In genomic region chr12:26068503-26068902, GRCh38 we compare ENCODE assay signal across 36 cellular contexts. TPM values are rescaled to one million over a fixed set of nuclear protein-coding genes. Genes with fewer than 3 reads are reported as not detected.
"Had no signal": no experiment of that assay in that cellular context is flagged by ENCODE, and none has a peak within 500 bp of the region (broad histone marks: within the 10 kb centered on the region; RNA-seq: fewer than 3 reads in every experiment).

No MANE protein-coding gene starts in this region.

- H3K4me3 ChIP-seq: adrenal gland, body of pancreas, breast epithelium, MG63, Peyer's patch, SJSA1 had no signal

- H3K9me3 Mint-ChIP-seq: activated CD4-positive, alpha-beta memory T cell treated with anti-CD3 and anti-CD28 coated beads for 36 hours; activated naive CD4-positive, alpha-beta T cell treated with anti-CD3 and anti-CD28 coated beads for 36 hours; activated naive CD4-positive, alpha-beta T cell treated with anti-CD3 and anti-CD28 coated beads, Interleukin-2, amount 50 U/mL, for 72 hours; activated T-cell treated with anti-CD3 and anti-CD28 coated beads, Interleukin-2, amount 50 U/mL, for 4 hours; activated T-helper 1 cell treated with anti-CD3 and anti-CD28 coated beads, Interleukin-12 subunit alpha, Interleukin-12 subunit beta, Interleukin-2, Interleukin-4 antibody, amounts not matched to agents 30 ng/mL and 10 ng/mL and 1 ng/mL, durations not matched to agents 14 hours and 24 hours and 36 hours; T-helper 1 cell treated with Interleukin-12 subunit alpha and Interleukin-12 subunit beta and Interleukin-4 antibody, amounts not matched to agents 30 μg/mL and 1 μg/mL, for 36 hours; T-helper 2 cell treated with Interferon-gamma antibody and Interleukin-4, amounts not matched to agents 5 μg/mL and 100 μg/mL, for 36 hours had no signal

- ATAC-seq: activated CD4-positive, CD25-positive, alpha-beta regulatory T cell treated with anti-CD3 and anti-CD28 coated beads, Interleukin-2, amount 50 U/mL, for 24 hours; activated naive CD4-positive, alpha-beta T cell treated with anti-CD3 and anti-CD28 coated beads, Interleukin-2, amount 50 U/mL, for 72 hours; activated T-cell treated with anti-CD3 and anti-CD28 coated beads, Interleukin-2, amount 50 U/mL, for 4 hours; body of pancreas had no signal

- H3K9ac ChIP-seq: SK-N-SH had no signal

- DNase-seq: activated CD4-positive, alpha-beta memory T cell treated with anti-CD3 and anti-CD28 coated beads for 36 hours; activated CD4-positive, alpha-beta T cell treated with anti-CD3 and anti-CD28 coated beads for 4 hours; activated CD4-positive, alpha-beta T cell treated with anti-CD3 and anti-CD28 coated beads, Interleukin-2, amount 50 U/mL, for 1 hour; activated CD8-positive, alpha-beta memory T cell treated with anti-CD3 and anti-CD28 coated beads, Interleukin-2, amount 50 U/mL, for 4 hours; activated gamma-delta T cell treated with Interleukin-2 at 50 U/mL for 16 hours; activated naive CD4-positive, alpha-beta T cell treated with anti-CD3 and anti-CD28 coated beads for 36 hours; activated T-cell treated with anti-CD3 and anti-CD28 coated beads for 4 hours; activated T-cell treated with anti-CD3 and anti-CD28 coated beads, Interleukin-2, amount 50 U/mL, for 4 hours; adrenal gland; body of pancreas; caudate nucleus; cerebellar nuclear complex; Kasumi-1; MG63; NCI-H1048; NCI-H1105 treated with DMSO at 0.1 percent for 48 hours; NCI-H1436; NCI-H1694; NCI-H1930; NCI-H2081 treated with DMSO at 0.1 percent for 48 hours; NCI-H2171; NCI-H524; NCI-H69; Peyer's patch; RPMI8226; SHP77 treated with DMSO at 0.1 percent for 48 hours; SK-N-SH had no signal

- H3K36me3 Mint-ChIP-seq: activated CD4-positive, alpha-beta memory T cell treated with anti-CD3 and anti-CD28 coated beads for 36 hours; activated naive CD4-positive, alpha-beta T cell treated with anti-CD3 and anti-CD28 coated beads, Interleukin-2, amount 50 U/mL, for 72 hours had no signal

- H3K4me3 Mint-ChIP-seq: activated CD4-positive, alpha-beta memory T cell treated with anti-CD3 and anti-CD28 coated beads for 36 hours; activated naive CD4-positive, alpha-beta T cell treated with anti-CD3 and anti-CD28 coated beads for 36 hours; activated T-cell treated with anti-CD3 and anti-CD28 coated beads, Interleukin-2, amount 50 U/mL, for 4 hours; activated T-helper 1 cell treated with anti-CD3 and anti-CD28 coated beads, Interleukin-12 subunit alpha, Interleukin-12 subunit beta, Interleukin-2, Interleukin-4 antibody, amounts not matched to agents 30 ng/mL and 10 ng/mL and 1 ng/mL, durations not matched to agents 14 hours and 24 hours and 36 hours; T-helper 1 cell treated with Interleukin-12 subunit alpha and Interleukin-12 subunit beta and Interleukin-4 antibody, amounts not matched to agents 30 μg/mL and 1 μg/mL, for 36 hours; T-helper 2 cell treated with Interferon-gamma antibody and Interleukin-4, amounts not matched to agents 5 μg/mL and 100 μg/mL, for 36 hours had no signal

- H3K27me3 ChIP-seq: adrenal gland, body of pancreas, breast epithelium, MG63, Peyer's patch, SJSA1 had no signal

- H3K27ac Mint-ChIP-seq: activated CD4-positive, alpha-beta memory T cell treated with anti-CD3 and anti-CD28 coated beads for 36 hours; activated naive CD4-positive, alpha-beta T cell treated with anti-CD3 and anti-CD28 coated beads for 36 hours; activated naive CD4-positive, alpha-beta T cell treated with anti-CD3 and anti-CD28 coated beads, Interleukin-2, amount 50 U/mL, for 72 hours; activated T-helper 1 cell treated with anti-CD3 and anti-CD28 coated beads, Interleukin-12 subunit alpha, Interleukin-12 subunit beta, Interleukin-2, Interleukin-4 antibody, amounts not matched to agents 30 ng/mL and 10 ng/mL and 1 ng/mL, durations not matched to agents 14 hours and 24 hours and 36 hours; T-helper 1 cell treated with Interleukin-12 subunit alpha and Interleukin-12 subunit beta and Interleukin-4 antibody, amounts not matched to agents 30 μg/mL and 1 μg/mL, for 36 hours; T-helper 2 cell treated with Interferon-gamma antibody and Interleukin-4, amounts not matched to agents 5 μg/mL and 100 μg/mL, for 36 hours had no signal

- H3K36me3 ChIP-seq: adrenal gland, breast epithelium, Peyer's patch had no signal

- H3K27ac ChIP-seq: adrenal gland, body of pancreas, breast epithelium, Peyer's patch, SJSA1 had no signal

- FAIRE-seq: astrocyte, TTC549 had no signal

- H3K4me1 ChIP-seq: adrenal gland, body of pancreas, breast epithelium, Peyer's patch, SJSA1 had no signal

- H3K9me3 ChIP-seq: adrenal gland, body of pancreas, breast epithelium, Peyer's patch, SJSA1, SK-N-SH had no signal

RNA-seq across cellular contexts. Expression of gene BHLHE41, which starts 56.3 kb away (rescaled TPM):
- total RNA-seq: activated CD4-positive, alpha-beta memory T cell treated with anti-CD3 and anti-CD28 coated beads for 36 hours; activated naive CD4-positive, alpha-beta T cell treated with anti-CD3 and anti-CD28 coated beads for 36 hours; activated naive CD4-positive, alpha-beta T cell treated with anti-CD3 and anti-CD28 coated beads, Interleukin-2, amount 50 U/mL, for 72 hours; activated T-helper 1 cell treated with anti-CD3 and anti-CD28 coated beads, Interleukin-12 subunit alpha, Interleukin-12 subunit beta, Interleukin-2, Interleukin-4 antibody, amounts not matched to agents 30 ng/mL and 10 ng/mL and 1 ng/mL, durations not matched to agents 14 hours and 24 hours and 36 hours had no signal
